Comparison of ENCODE assay signal across 37 cellular contexts in genomic region chr4:64767547-64767946, GRCh38.
"Had no signal": no experiment of that assay in that cellular context is flagged by ENCODE, and none has a peak within 500 bp of the region (broad histone marks: within the 10 kb centered on the region; RNA-seq: fewer than 3 reads in every experiment).

No MANE protein-coding gene starts in this region.

- DNase-seq: activated effector memory CD4-positive, alpha-beta T cell treated with anti-CD3 and anti-CD28 coated beads, Interleukin-2, amount 50 U/mL, for 16 hours; activated effector memory CD4-positive, alpha-beta T cell treated with Interleukin-2 at 50 U/mL for 16 hours; activated gamma-delta T cell; activated naive CD4-positive, alpha-beta T cell; activated naive CD4-positive, alpha-beta T cell treated with anti-CD3 and anti-CD28 coated beads for 36 hours; activated naive CD4-positive, alpha-beta T cell treated with anti-CD3 and anti-CD28 coated beads, Interleukin-2, amount 10 ng/mL, durations not matched to agents 7 days and 5 days; activated naive CD4-positive, alpha-beta T cell treated with anti-CD3 and anti-CD28 coated beads, Interleukin-2, amount 50 U/mL, for 16 hours; activated naive CD4-positive, alpha-beta T cell treated with Interleukin-2 at 50 U/mL for 16 hours; activated naive CD8-positive, alpha-beta T cell treated with anti-CD3 and anti-CD28 coated beads for 36 hours; activated naive CD8-positive, alpha-beta T cell treated with anti-CD3 and anti-CD28 coated beads, Interleukin-2, amount 10 ng/mL, durations not matched to agents 7 days and 5 days; activated naive CD8-positive, alpha-beta T cell treated with anti-CD3 and anti-CD28 coated beads, Interleukin-2, amount 50 U/mL, for 24 hours; activated T-cell treated with anti-CD3 and anti-CD28 coated beads, Interleukin-2, amount 50 U/mL, for 1 hour; activated T-cell treated with anti-CD3 and anti-CD28 coated beads, Interleukin-2, amount 50 U/mL, for 24 hours; activated T-cell treated with anti-CD3 and anti-CD28 coated beads, Interleukin-2, amount 50 U/mL, for 4 hours; activated T-cell treated with anti-CD3 and anti-CD28 coated beads, Interleukin-2, amount 50 U/mL, for 48 hours; activated T-cell treated with anti-CD3 and anti-CD28 coated beads, Interleukin-2, amount 50 U/mL, for 72 hours; adrenal gland; amniotic stem cell; amygdala; anterior cingulate cortex; aorta; body of pancreas; brain microvascular endothelial cell; caudate nucleus; central memory CD4-positive, alpha-beta T cell; cerebellar nuclear complex had no signal

- H3K27ac ChIP-seq: adrenal gland, ascending aorta, body of pancreas, brain microvascular endothelial cell, breast epithelium, cardiac muscle cell had no signal

- H3K36me3 ChIP-seq: adrenal gland, ascending aorta, brain microvascular endothelial cell, breast epithelium, cardiac muscle cell had no signal

- H3K9me3 ChIP-seq: adrenal gland, ascending aorta, body of pancreas, breast epithelium had no signal

- H3K9me3 Mint-ChIP-seq: activated naive CD4-positive, alpha-beta T cell treated with anti-CD3 and anti-CD28 coated beads for 36 hours; activated naive CD8-positive, alpha-beta T cell treated with anti-CD3 and anti-CD28 coated beads, Interleukin-2, amount 10 ng/mL, durations not matched to agents 7 days and 5 days; activated T-helper 1 cell treated with anti-CD3 and anti-CD28 coated beads, Interleukin-12 subunit alpha, Interleukin-12 subunit beta, Interleukin-2, Interleukin-4 antibody, amounts not matched to agents 30 ng/mL and 10 ng/mL and 1 ng/mL, durations not matched to agents 14 hours and 24 hours and 36 hours had no signal

- H3K27ac Mint-ChIP-seq: activated naive CD4-positive, alpha-beta T cell treated with anti-CD3 and anti-CD28 coated beads for 36 hours; activated naive CD4-positive, alpha-beta T cell treated with anti-CD3 and anti-CD28 coated beads, Interleukin-2, amount 10 ng/mL, durations not matched to agents 7 days and 5 days; activated naive CD4-positive, alpha-beta T cell treated with anti-CD3 and anti-CD28 coated beads, Interleukin-2, amount 50 U/mL, for 24 hours; activated naive CD4-positive, alpha-beta T cell treated with anti-CD3 and anti-CD28 coated beads, Interleukin-2, amount 50 U/mL, for 72 hours; activated naive CD8-positive, alpha-beta T cell; activated naive CD8-positive, alpha-beta T cell treated with anti-CD3 and anti-CD28 coated beads for 36 hours; activated naive CD8-positive, alpha-beta T cell treated with anti-CD3 and anti-CD28 coated beads, Interleukin-2, amount 10 ng/mL, durations not matched to agents 7 days and 5 days; activated naive CD8-positive, alpha-beta T cell treated with anti-CD3 and anti-CD28 coated beads, Interleukin-2, amount 50 U/mL, for 24 hours; activated T-cell treated with anti-CD3 and anti-CD28 coated beads, Interleukin-2, amount 50 U/mL, for 24 hours; activated T-cell treated with anti-CD3 and anti-CD28 coated beads, Interleukin-2, amount 50 U/mL, for 72 hours; activated T-helper 1 cell treated with anti-CD3 and anti-CD28 coated beads, Interleukin-12 subunit alpha, Interleukin-12 subunit beta, Interleukin-2, Interleukin-4 antibody, amounts not matched to agents 30 ng/mL and 10 ng/mL and 1 ng/mL, durations not matched to agents 14 hours and 24 hours and 36 hours; activated T-helper 17 cell treated with anti-CD3 and anti-CD28 coated beads, Interleukin-2, amount 50 U/mL, for 72 hours; activated T-helper 2 cell treated with anti-CD3 and anti-CD28 coated beads, Interferon-gamma antibody, Interleukin-2, Interleukin-4, amounts not matched to agents 10 μg/mL and 5 μg/mL and 100 μg/mL, durations not matched to agents 14 hours and 24 hours and 36 hours; brain had no signal

- H3K4me3 ChIP-seq: adrenal gland, ascending aorta, body of pancreas, breast epithelium, cardiac muscle cell had no signal

- H3K4me3 Mint-ChIP-seq: activated naive CD4-positive, alpha-beta T cell treated with anti-CD3 and anti-CD28 coated beads for 36 hours; activated naive CD4-positive, alpha-beta T cell treated with anti-CD3 and anti-CD28 coated beads, Interleukin-2, amount 10 ng/mL, durations not matched to agents 7 days and 5 days; activated naive CD4-positive, alpha-beta T cell treated with anti-CD3 and anti-CD28 coated beads, Interleukin-2, amount 50 U/mL, for 24 hours; activated naive CD8-positive, alpha-beta T cell; activated naive CD8-positive, alpha-beta T cell treated with anti-CD3 and anti-CD28 coated beads for 36 hours; activated naive CD8-positive, alpha-beta T cell treated with anti-CD3 and anti-CD28 coated beads, Interleukin-2, amount 10 ng/mL, durations not matched to agents 7 days and 5 days; activated naive CD8-positive, alpha-beta T cell treated with anti-CD3 and anti-CD28 coated beads, Interleukin-2, amount 50 U/mL, for 24 hours; activated T-cell treated with anti-CD3 and anti-CD28 coated beads, Interleukin-2, amount 50 U/mL, for 24 hours; activated T-cell treated with anti-CD3 and anti-CD28 coated beads, Interleukin-2, amount 50 U/mL, for 4 hours; activated T-cell treated with anti-CD3 and anti-CD28 coated beads, Interleukin-2, amount 50 U/mL, for 72 hours; activated T-helper 1 cell treated with anti-CD3 and anti-CD28 coated beads, Interleukin-12 subunit alpha, Interleukin-12 subunit beta, Interleukin-2, Interleukin-4 antibody, amounts not matched to agents 30 ng/mL and 10 ng/mL and 1 ng/mL, durations not matched to agents 14 hours and 24 hours and 36 hours; activated T-helper 17 cell treated with anti-CD3 and anti-CD28 coated beads, Interleukin-2, amount 50 U/mL, for 72 hours; brain; central memory CD8-positive, alpha-beta T cell had no signal

- ATAC-seq: activated naive CD4-positive, alpha-beta T cell treated with anti-CD3 and anti-CD28 coated beads, Interleukin-2, amount 50 U/mL, for 72 hours; activated naive CD8-positive, alpha-beta T cell treated with anti-CD3 and anti-CD28 coated beads, Interleukin-2, amount 50 U/mL, for 24 hours; activated T-cell treated with anti-CD3 and anti-CD28 coated beads, Interleukin-2, amount 50 U/mL, for 4 hours; activated T-cell treated with anti-CD3 and anti-CD28 coated beads, Interleukin-2, amount 50 U/mL, for 72 hours; activated T-helper 17 cell treated with anti-CD3 and anti-CD28 coated beads, Interleukin-2, amount 50 U/mL, for 72 hours; body of pancreas had no signal

- H3K27me3 ChIP-seq: adrenal gland, ascending aorta, body of pancreas, brain microvascular endothelial cell, breast epithelium, cardiac muscle cell had no signal

- H3K4me1 ChIP-seq: adrenal gland, ascending aorta, body of pancreas, breast epithelium had no signal

- H3K27me3 Mint-ChIP-seq: activated naive CD4-positive, alpha-beta T cell treated with anti-CD3 and anti-CD28 coated beads, Interleukin-2, amount 10 ng/mL, durations not matched to agents 7 days and 5 days; activated naive CD4-positive, alpha-beta T cell treated with anti-CD3 and anti-CD28 coated beads, Interleukin-2, amount 50 U/mL, for 24 hours; activated naive CD8-positive, alpha-beta T cell; activated naive CD8-positive, alpha-beta T cell treated with anti-CD3 and anti-CD28 coated beads for 36 hours; activated naive CD8-positive, alpha-beta T cell treated with anti-CD3 and anti-CD28 coated beads, Interleukin-2, amount 10 ng/mL, durations not matched to agents 7 days and 5 days; activated naive CD8-positive, alpha-beta T cell treated with anti-CD3 and anti-CD28 coated beads, Interleukin-2, amount 50 U/mL, for 24 hours; activated T-cell treated with anti-CD3 and anti-CD28 coated beads, Interleukin-2, amount 50 U/mL, for 24 hours; activated T-helper 17 cell treated with anti-CD3 and anti-CD28 coated beads, Interleukin-2, amount 50 U/mL, for 72 hours; brain; central memory CD8-positive, alpha-beta T cell had no signal

- H3K4me1 Mint-ChIP-seq: activated naive CD4-positive, alpha-beta T cell treated with anti-CD3 and anti-CD28 coated beads, Interleukin-2, amount 10 ng/mL, durations not matched to agents 7 days and 5 days; activated naive CD4-positive, alpha-beta T cell treated with anti-CD3 and anti-CD28 coated beads, Interleukin-2, amount 50 U/mL, for 24 hours; activated naive CD8-positive, alpha-beta T cell treated with anti-CD3 and anti-CD28 coated beads for 36 hours; activated naive CD8-positive, alpha-beta T cell treated with anti-CD3 and anti-CD28 coated beads, Interleukin-2, amount 10 ng/mL, durations not matched to agents 7 days and 5 days; activated naive CD8-positive, alpha-beta T cell treated with anti-CD3 and anti-CD28 coated beads, Interleukin-2, amount 50 U/mL, for 24 hours; activated T-helper 17 cell treated with anti-CD3 and anti-CD28 coated beads, Interleukin-2, amount 50 U/mL, for 72 hours; central memory CD8-positive, alpha-beta T cell had no signal

- H3K36me3 Mint-ChIP-seq: activated naive CD4-positive, alpha-beta T cell treated with anti-CD3 and anti-CD28 coated beads, Interleukin-2, amount 10 ng/mL, durations not matched to agents 7 days and 5 days; activated naive CD4-positive, alpha-beta T cell treated with anti-CD3 and anti-CD28 coated beads, Interleukin-2, amount 50 U/mL, for 24 hours; activated naive CD4-positive, alpha-beta T cell treated with anti-CD3 and anti-CD28 coated beads, Interleukin-2, amount 50 U/mL, for 72 hours; activated naive CD8-positive, alpha-beta T cell; activated naive CD8-positive, alpha-beta T cell treated with anti-CD3 and anti-CD28 coated beads for 36 hours; activated naive CD8-positive, alpha-beta T cell treated with anti-CD3 and anti-CD28 coated beads, Interleukin-2, amount 10 ng/mL, durations not matched to agents 7 days and 5 days; brain had no signal
